Comparison of ENCODE assay signal across 9 cellular contexts in genomic region chr9:3331801-3332200, GRCh38.
DNase-seq lines count a peak whose midpoint lies in the region; ATAC-seq and TF ChIP-seq lines count a peak whose summit lies in the region.
"Had no signal": no experiment of that assay in that cellular context is flagged by ENCODE, and none has a peak within 500 bp of the region (broad histone marks: within the 10 kb centered on the region; RNA-seq: fewer than 3 reads in every experiment).

No MANE protein-coding gene starts in this region.

- no peak overlapping the region for H3K27ac Mint-ChIP-seq in activated CD4-positive, alpha-beta T cell treated with anti-CD3 and anti-CD28 coated beads, Interleukin-2, amount 10 ng/mL, durations not matched to agents 24 days and 14 days
- H3K27ac Mint-ChIP-seq: CD4-positive, CD25-positive, alpha-beta regulatory T cell had no signal

- peak in 6 of 7 experiments; percentile 15 to 57 (median 38) for TF ChIP-seq CTCF in body of pancreas (IDR thresholded peaks at IDR 0.05)
- peak; percentile 46 for TF ChIP-seq CTCF in neural cell (IDR thresholded peaks at IDR 0.05; ENCODE audit: poor library complexity, severe bottlenecking)

- no peaks in the 10 kb centered on the region for H3F3A ChIP-seq in neural cell (ENCODE audit: insufficient read depth, low read length, poor library complexity, severe bottlenecking)

- H3K4me2 ChIP-seq in neural cell (ENCODE audit: low read length), result no peak overlapping the region

- 56 to 64% methylated on average over 2 of the region's 2 CpGs for WGBS in body of pancreas, 2 donors

- no peak for TF ChIP-seq RAD21 in neural cell (conservative IDR thresholded peaks at IDR 0.05)

- no peaks in the 10 kb centered on the region for H3K9me2 ChIP-seq in neural cell (ENCODE audit: insufficient read depth, low read length)

- H3K4me3 ChIP-seq in body of pancreas (no peak overlapping the region), neural cell (ENCODE audit: low read length) (no peak overlapping the region)

- TF ChIP-seq POLR2A in body of pancreas (IDR thresholded peaks at IDR 0.05), result no peak

- H3K79me2 ChIP-seq in neural cell (replicated peaks; ENCODE audit: insufficient read depth, low read length), result no peaks in the 10 kb centered on the region

- ATAC-seq in body of pancreas (no peak), HG03521 (IDR thresholded peaks at IDR 0.05; ENCODE audit: unreplicated experiment) (no peak), GM21529 (IDR thresholded peaks at IDR 0.05; ENCODE audit: unreplicated experiment) (no peak)

- no peaks in the 10 kb centered on the region for H3K36me3 Mint-ChIP-seq in activated CD4-positive, alpha-beta T cell treated with anti-CD3 and anti-CD28 coated beads, Interleukin-2, amount 10 ng/mL, durations not matched to agents 24 days and 14 days (ENCODE audit: low read depth)

- intact Hi-C loops in body of pancreas (cut with DNase I), result no loop called here
- intact Hi-C loops in activated CD4-positive, alpha-beta T cell treated with anti-CD3 and anti-CD28 coated beads, Interleukin-2, amount 10 ng/mL, durations not matched to agents 24 days and 14 days (cut with micrococcal nuclease), result loop anchor here (2.0 kb wide), 1 partner anchor 109 kb away; no protein-coding TSS in a partner anchor

- no peaks in the 10 kb centered on the region for H3K4me1 Mint-ChIP-seq in activated CD4-positive, alpha-beta T cell treated with anti-CD3 and anti-CD28 coated beads, Interleukin-2, amount 10 ng/mL, durations not matched to agents 24 days and 14 days

- no peak overlapping the region for H3K9ac ChIP-seq in neural cell (ENCODE audit: low read length)

- H3K9me3 ChIP-seq in body of pancreas, result no peaks in the 10 kb centered on the region
- H3K9me3 ChIP-seq in neural cell (ENCODE audit: low read length), result no peaks in the 10 kb centered on the region

- in situ Hi-C loops in KBM-7 (cut with MboI; ENCODE audit: low pct_unique_long_range_greater_than_20kb, low sequenced_read_pairs), result no loop called here

- no peak overlapping the region for H2AFZ ChIP-seq in neural cell (ENCODE audit: low read depth, low read length)

- no peaks in the 10 kb centered on the region for H3K9me3 Mint-ChIP-seq in activated CD4-positive, alpha-beta T cell treated with anti-CD3 and anti-CD28 coated beads, Interleukin-2, amount 10 ng/mL, durations not matched to agents 24 days and 14 days
- H3K9me3 Mint-ChIP-seq: CD4-positive, CD25-positive, alpha-beta regulatory T cell had no signal

- H3K27ac ChIP-seq in body of pancreas, result no peak overlapping the region
- H3K27ac ChIP-seq in neural cell (ENCODE audit: low read length), result no peak overlapping the region

- H4K20me1 ChIP-seq in neural cell (ENCODE audit: insufficient read depth), result no peaks in the 10 kb centered on the region

- no peak overlapping the region for H3K4me3 Mint-ChIP-seq in activated CD4-positive, alpha-beta T cell treated with anti-CD3 and anti-CD28 coated beads, Interleukin-2, amount 10 ng/mL, durations not matched to agents 24 days and 14 days
- H3K4me3 Mint-ChIP-seq: CD4-positive, CD25-positive, alpha-beta regulatory T cell had no signal

- no peaks in the 10 kb centered on the region for H3K27me3 Mint-ChIP-seq in activated CD4-positive, alpha-beta T cell treated with anti-CD3 and anti-CD28 coated beads, Interleukin-2, amount 10 ng/mL, durations not matched to agents 24 days and 14 days
- H3K27me3 Mint-ChIP-seq: CD4-positive, CD25-positive, alpha-beta regulatory T cell had no signal

- H3K4me1 ChIP-seq in body of pancreas, result no peaks in the 10 kb centered on the region

- no peak for TF ChIP-seq EP300 in neural cell (conservative IDR thresholded peaks at IDR 0.05; ENCODE audit: poor library complexity, severe bottlenecking)

- H3K27me3 ChIP-seq in body of pancreas (no peaks in the 10 kb centered on the region), neural cell (ENCODE audit: insufficient read depth, low read depth, low read length) (no peaks in the 10 kb centered on the region)

- DNase-seq in SIG-M5 treated with dmso at 0.1 percent for 504 hours (lab: John Stamatoyannopoulos, UW; ENCODE audit: unreplicated experiment) (peak; percentile 8), SIG-M5 (lab: John Stamatoyannopoulos, UW) (no peak), KBM-7 (peak; percentile 20), body of pancreas (peak in 3 of 4 donors; percentile 10 to 33 (median 19))
- DNase-seq in activated CD4-positive, alpha-beta T cell treated with anti-CD3 and anti-CD28 coated beads, Interleukin-2, amount 10 ng/mL, durations not matched to agents 24 days and 14 days, result no peak
- DNase-seq: CD4-positive, CD25-positive, alpha-beta regulatory T cell had no signal

- H3K36me3 ChIP-seq in body of pancreas (replicated peaks in 1 of 2; ENCODE audit: insufficient read depth in 1 of 2, low read depth in 2 of 2) (no peaks in the 10 kb centered on the region), neural cell (ENCODE audit: insufficient read depth, low read length) (no peaks in the 10 kb centered on the region)

TF ChIP-seq in neural cell, 6 proteins besides CTCF, POLR2A, EP300 and RAD21:
- TF ChIP-seq SMC3 (conservative IDR thresholded peaks at IDR 0.05; ENCODE audit: poor library complexity) (no peak), MXI1 (conservative IDR thresholded peaks at IDR 0.05; ENCODE audit: poor library complexity, severe bottlenecking) (no peak), EZH2 (IDR thresholded peaks at IDR 0.05; ENCODE audit: borderline replicate concordance, insufficient read depth, low read length, poor library complexity, severe bottlenecking) (no peak), TAF1 (IDR thresholded peaks at IDR 0.05; ENCODE audit: low read depth) (no peak), POLR2AphosphoS5 (IDR thresholded peaks at IDR 0.05) (no peak), REST (IDR thresholded peaks at IDR 0.05; ENCODE audit: borderline replicate concordance) (no peak)
TF ChIP-seq in neural cell: peak in this region for 0.

Comparison
In these comparisons a context has a peak if more than half of its experiments do, and no peak if none do; other contexts are left out.
1. DNase-seq: peak in SIG-M5 treated with dmso at 0.1 percent for 504 hours (single experiment), KBM-7 (single experiment) and body of pancreas (3 of 4); none in SIG-M5 (single experiment) and activated CD4-positive, alpha-beta T cell treated with anti-CD3 and anti-CD28 coated beads, Interleukin-2, amount 10 ng/mL, durations not matched to agents 24 days and 14 days (single experiment).